9 cellular contexts compared by ENCODE assay signal in the genomic region with DNA sequence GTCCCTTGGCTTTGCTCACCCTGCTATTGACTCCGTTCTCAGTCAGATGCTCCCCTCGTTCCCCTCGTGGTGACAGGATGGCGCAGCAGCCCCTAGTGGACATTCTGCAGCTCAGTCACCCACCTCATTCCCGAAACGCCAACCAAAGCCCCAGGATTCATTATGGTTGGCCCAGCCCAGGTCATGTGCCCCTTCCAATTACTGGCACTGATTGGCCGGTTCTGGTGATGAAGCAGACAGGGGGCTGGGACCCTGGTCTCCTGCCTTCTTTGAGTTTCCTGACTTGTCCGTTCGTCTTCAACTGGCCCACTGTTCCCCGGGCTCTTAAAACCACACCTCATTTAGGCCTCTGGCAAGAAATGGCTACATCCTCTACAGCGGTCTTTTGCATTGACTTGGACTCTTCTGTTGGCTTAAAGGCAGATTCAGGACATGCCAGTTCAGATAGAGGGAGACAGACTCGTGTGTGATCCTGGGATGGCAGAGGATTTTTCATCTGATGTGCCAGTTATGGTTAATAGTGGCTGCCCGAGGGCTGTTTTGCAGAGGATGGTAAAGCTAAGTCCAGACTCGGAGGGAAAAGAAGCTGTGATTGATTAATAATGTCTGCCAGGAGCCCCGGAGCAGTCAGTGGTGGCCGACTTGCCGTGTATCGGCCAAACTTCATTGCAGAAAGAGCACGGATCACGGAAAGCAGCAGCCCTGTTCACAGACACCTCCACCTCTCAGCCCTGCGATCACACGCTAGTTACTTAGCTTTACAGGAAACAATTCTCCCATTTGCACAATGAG. TPM values are rescaled to one million over a fixed set of nuclear protein-coding genes. Genes with fewer than 3 reads are reported as not detected.
DNase-seq lines count a peak whose midpoint lies in the region; ATAC-seq and TF ChIP-seq lines count a peak whose summit lies in the region.
"Had no signal": no experiment of that assay in that cellular context is flagged by ENCODE, and none has a peak within 500 bp of the region (broad histone marks: within the 10 kb centered on the region; RNA-seq: fewer than 3 reads in every experiment).

No MANE protein-coding gene starts in this region.

- no peaks in the 10 kb centered on the region for H3K79me2 ChIP-seq in GM23338 (replicated peaks; ENCODE audit: insufficient read depth)
- H3K79me2 ChIP-seq in SU-DHL-6 (ENCODE audit: insufficient read depth, low read length), result no peaks in the 10 kb centered on the region

- peak overlapping the region; percentile 81 for H3K27ac Mint-ChIP-seq in GM23338
- no peak overlapping the region for H3K27ac Mint-ChIP-seq in chondrocyte (ENCODE audit: unreplicated experiment)

- H3K27me3 ChIP-seq in GM23338 (ENCODE audit: insufficient read depth) (no peaks in the 10 kb centered on the region), SU-DHL-6 (ENCODE audit: low read length) (no peaks in the 10 kb centered on the region)
- H3K27me3 ChIP-seq: SJSA1 had no signal

- peak; percentile 97 for DNase-seq in GM23338 (ENCODE audit: low spot score)
- DNase-seq in chondrocyte (ENCODE audit: low spot score), result no peak
- peak; percentile 88 for DNase-seq in medulla oblongata (ENCODE audit: extremely low spot score)
- peak; percentile 43 for DNase-seq in stimulated activated CD8-positive, alpha-beta memory T cell treated with anti-CD3 and anti-CD28 coated beads, Interleukin-4, amount 100 ng/mL, for 24 hours (ENCODE audit: low read depth)
- no peak for DNase-seq in mesenteric fat pad (ENCODE audit: low spot score)

- H3K9me2 ChIP-seq in GM23338 (ENCODE audit: insufficient read depth), result no peaks in the 10 kb centered on the region
- H3K9me2 ChIP-seq in SU-DHL-6 (replicated peaks; ENCODE audit: insufficient read depth, low read length), result no peaks in the 10 kb centered on the region

- H3K36me3 Mint-ChIP-seq in GM23338 (ENCODE audit: low read depth), result peaks cover 6% of the 10 kb centered on the region
- H3K36me3 Mint-ChIP-seq in chondrocyte (ENCODE audit: low read depth), result peaks cover 2% of the 10 kb centered on the region

- H3K4me2 ChIP-seq in GM23338 (peak overlapping the region; percentile 50), SU-DHL-6 (ENCODE audit: low read depth, low read length, poor library complexity, severe bottlenecking) (peak overlapping the region; percentile 66)

- peak; percentile 98 for ATAC-seq in GM23338
- no peak for ATAC-seq in GM21825 (IDR thresholded peaks at IDR 0.05; ENCODE audit: unreplicated experiment)
- no peak for ATAC-seq in HG02623 (IDR thresholded peaks at IDR 0.05; ENCODE audit: unreplicated experiment)

- no peaks in the 10 kb centered on the region for H3K9me3 ChIP-seq in SU-DHL-6 (ENCODE audit: insufficient read depth, low read length)

- no peaks in the 10 kb centered on the region for H3K4me1 ChIP-seq in GM23338 (ENCODE audit: insufficient read depth)

- H2AFZ ChIP-seq in GM23338 (peak overlapping the region; percentile 61; the same call in 1 of the 2 replicates), SU-DHL-6 (ENCODE audit: low read depth, low read length, severe bottlenecking) (peak overlapping the region; percentile 68)

- peaks cover 7% of the 10 kb centered on the region for H3K27me3 Mint-ChIP-seq in GM23338 (ENCODE audit: insufficient read depth, low read depth, poor library complexity)
- no peaks in the 10 kb centered on the region for H3K27me3 Mint-ChIP-seq in chondrocyte (ENCODE audit: low read depth)

- H3K4me3 ChIP-seq in GM23338, result peak overlapping the region; percentile 31
- H3K4me3 ChIP-seq in SU-DHL-6 (ENCODE audit: insufficient read depth, low read length, poor library complexity, severe bottlenecking), result peak overlapping the region; percentile 39
- H3K4me3 ChIP-seq: SJSA1 had no signal

- no peaks in the 10 kb centered on the region for H4K20me1 ChIP-seq in GM23338 (replicated peaks; ENCODE audit: insufficient read depth)
- no peaks in the 10 kb centered on the region for H4K20me1 ChIP-seq in SU-DHL-6 (ENCODE audit: low read depth, low read length)

- H3K27ac ChIP-seq in GM23338 (ENCODE audit: low read depth) (no peak overlapping the region), SU-DHL-6 (ENCODE audit: low read depth, low read length) (peak overlapping the region; percentile 23; the same call in 1 of the 2 replicates)
- H3K27ac ChIP-seq: SJSA1 had no signal

- H3K4me3 Mint-ChIP-seq in GM23338 (peak overlapping the region; percentile 72), chondrocyte (ENCODE audit: unreplicated experiment) (peak overlapping the region; percentile 49)

- H3K9me3 Mint-ChIP-seq in GM23338 (peaks cover 21% of the 10 kb centered on the region), chondrocyte (ENCODE audit: low read depth) (peaks cover 16% of the 10 kb centered on the region)

- TF ChIP-seq CTCF in GM23338 (conservative IDR thresholded peaks at IDR 0.05; ENCODE audit: low read depth in 2 of 2) (peak; percentile 71 to 87), SU-DHL-6 (IDR thresholded peaks at IDR 0.05; ENCODE audit: insufficient read depth, low read length, poor library complexity, severe bottlenecking) (peak; percentile 55), chondrocyte (IDR thresholded peaks at IDR 0.05) (peak; percentile 45)

- H3K4me1 Mint-ChIP-seq in GM23338 (peaks cover 5% of the 10 kb centered on the region; the same call in 2 of the 3 replicates), chondrocyte (ENCODE audit: low read depth) (peaks cover 4% of the 10 kb centered on the region)

- peak overlapping the region; percentile 44 for H3K9ac ChIP-seq in SU-DHL-6 (ENCODE audit: low read length)

- H3F3A ChIP-seq in GM23338 (replicated peaks; ENCODE audit: low read depth) (no peaks in the 10 kb centered on the region), SU-DHL-6 (ENCODE audit: insufficient read depth) (no peaks in the 10 kb centered on the region)

- no peaks in the 10 kb centered on the region for H3K36me3 ChIP-seq in GM23338 (ENCODE audit: insufficient read depth)
- H3K36me3 ChIP-seq in SU-DHL-6 (ENCODE audit: low read length), result no peaks in the 10 kb centered on the region
- H3K36me3 ChIP-seq: SJSA1 had no signal

TF ChIP-seq in GM23338, 12 proteins besides CTCF, POLR2A, EP300 and RAD21 (continues in another document):
- TF ChIP-seq, protein P1, sequence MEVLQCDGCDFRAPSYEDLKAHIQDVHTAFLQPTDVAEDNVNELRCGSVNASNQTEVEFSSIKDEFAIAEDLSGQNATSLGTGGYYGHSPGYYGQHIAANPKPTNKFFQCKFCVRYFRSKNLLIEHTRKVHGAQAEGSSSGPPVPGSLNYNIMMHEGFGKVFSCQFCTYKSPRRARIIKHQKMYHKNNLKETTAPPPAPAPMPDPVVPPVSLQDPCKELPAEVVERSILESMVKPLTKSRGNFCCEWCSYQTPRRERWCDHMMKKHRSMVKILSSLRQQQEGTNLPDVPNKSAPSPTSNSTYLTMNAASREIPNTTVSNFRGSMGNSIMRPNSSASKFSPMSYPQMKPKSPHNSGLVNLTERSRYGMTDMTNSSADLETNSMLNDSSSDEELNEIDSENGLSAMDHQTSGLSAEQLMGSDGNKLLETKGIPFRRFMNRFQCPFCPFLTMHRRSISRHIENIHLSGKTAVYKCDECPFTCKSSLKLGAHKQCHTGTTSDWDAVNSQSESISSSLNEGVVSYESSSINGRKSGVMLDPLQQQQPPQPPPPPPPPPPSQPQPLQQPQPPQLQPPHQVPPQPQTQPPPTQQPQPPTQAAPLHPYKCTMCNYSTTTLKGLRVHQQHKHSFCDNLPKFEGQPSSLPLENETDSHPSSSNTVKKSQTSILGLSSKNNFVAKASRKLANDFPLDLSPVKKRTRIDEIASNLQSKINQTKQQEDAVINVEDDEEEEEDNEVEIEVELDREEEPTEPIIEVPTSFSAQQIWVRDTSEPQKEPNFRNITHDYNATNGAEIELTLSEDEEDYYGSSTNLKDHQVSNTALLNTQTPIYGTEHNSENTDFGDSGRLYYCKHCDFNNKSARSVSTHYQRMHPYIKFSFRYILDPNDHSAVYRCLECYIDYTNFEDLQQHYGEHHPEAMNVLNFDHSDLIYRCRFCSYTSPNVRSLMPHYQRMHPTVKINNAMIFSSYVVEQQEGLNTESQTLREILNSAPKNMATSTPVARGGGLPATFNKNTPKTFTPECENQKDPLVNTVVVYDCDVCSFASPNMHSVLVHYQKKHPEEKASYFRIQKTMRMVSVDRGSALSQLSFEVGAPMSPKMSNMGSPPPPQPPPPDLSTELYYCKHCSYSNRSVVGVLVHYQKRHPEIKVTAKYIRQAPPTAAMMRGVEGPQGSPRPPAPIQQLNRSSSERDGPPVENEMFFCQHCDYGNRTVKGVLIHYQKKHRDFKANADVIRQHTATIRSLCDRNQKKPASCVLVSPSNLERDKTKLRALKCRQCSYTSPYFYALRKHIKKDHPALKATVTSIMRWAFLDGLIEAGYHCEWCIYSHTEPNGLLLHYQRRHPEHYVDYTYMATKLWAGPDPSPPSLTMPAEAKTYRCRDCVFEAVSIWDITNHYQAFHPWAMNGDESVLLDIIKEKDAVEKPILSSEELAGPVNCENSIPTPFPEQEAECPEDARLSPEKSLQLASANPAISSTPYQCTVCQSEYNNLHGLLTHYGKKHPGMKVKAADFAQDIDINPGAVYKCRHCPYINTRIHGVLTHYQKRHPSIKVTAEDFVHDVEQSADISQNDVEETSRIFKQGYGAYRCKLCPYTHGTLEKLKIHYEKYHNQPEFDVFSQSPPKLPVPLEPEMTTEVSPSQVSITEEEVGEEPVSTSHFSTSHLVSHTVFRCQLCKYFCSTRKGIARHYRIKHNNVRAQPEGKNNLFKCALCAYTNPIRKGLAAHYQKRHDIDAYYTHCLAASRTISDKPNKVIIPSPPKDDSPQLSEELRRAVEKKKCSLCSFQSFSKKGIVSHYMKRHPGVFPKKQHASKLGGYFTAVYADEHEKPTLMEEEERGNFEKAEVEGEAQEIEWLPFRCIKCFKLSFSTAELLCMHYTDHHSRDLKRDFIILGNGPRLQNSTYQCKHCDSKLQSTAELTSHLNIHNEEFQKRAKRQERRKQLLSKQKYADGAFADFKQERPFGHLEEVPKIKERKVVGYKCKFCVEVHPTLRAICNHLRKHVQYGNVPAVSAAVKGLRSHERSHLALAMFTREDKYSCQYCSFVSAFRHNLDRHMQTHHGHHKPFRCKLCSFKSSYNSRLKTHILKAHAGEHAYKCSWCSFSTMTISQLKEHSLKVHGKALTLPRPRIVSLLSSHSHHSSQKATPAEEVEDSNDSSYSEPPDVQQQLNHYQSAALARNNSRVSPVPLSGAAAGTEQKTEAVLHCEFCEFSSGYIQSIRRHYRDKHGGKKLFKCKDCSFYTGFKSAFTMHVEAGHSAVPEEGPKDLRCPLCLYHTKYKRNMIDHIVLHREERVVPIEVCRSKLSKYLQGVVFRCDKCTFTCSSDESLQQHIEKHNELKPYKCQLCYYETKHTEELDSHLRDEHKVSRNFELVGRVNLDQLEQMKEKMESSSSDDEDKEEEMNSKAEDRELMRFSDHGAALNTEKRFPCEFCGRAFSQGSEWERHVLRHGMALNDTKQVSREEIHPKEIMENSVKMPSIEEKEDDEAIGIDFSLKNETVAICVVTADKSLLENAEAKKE (CRISPR knock-in tag; IDR thresholded peaks at IDR 0.05), result peak; percentile 7; the same call in 1 of the 2 replicates

RNA-seq across cellular contexts. Expression of a gene that starts 37.8 kb away (rescaled TPM):
- total RNA-seq in GM23338 (2014; rRNA removed; shearing (Covaris generic)), result 20.1 TPM in 2 replicates
- 64.1 and 71.5 TPM in 2 replicates for polyA plus RNA-seq in GM23338 (2016; fragmentation: Nextera tagmentation; extraction: Ambion mirVana)
- total RNA-seq in chondrocyte (8.1 to 12.8 TPM (median 8.4 TPM) in 3 replicates), mesenteric fat pad (10.0 TPM)

RNA-seq across cellular contexts. Expression of a gene that starts 38.1 kb away (rescaled TPM):
- total RNA-seq in GM23338 (2014; rRNA removed; shearing (Covaris generic)), result 31.7 and 34.9 TPM in 2 replicates
- 41.5 and 42.8 TPM in 2 replicates for polyA plus RNA-seq in GM23338 (2016; fragmentation: Nextera tagmentation; extraction: Ambion mirVana)
- total RNA-seq in chondrocyte, result 24.9 to 35.9 TPM (median 26.8 TPM) in 3 replicates
- 24.8 TPM for total RNA-seq in mesenteric fat pad

Comparison
In these comparisons a context has a peak if more than half of its experiments do, and no peak if none do; other contexts are left out.
1. DNase-seq: peak in GM23338 (single experiment), medulla oblongata (single experiment) and stimulated activated CD8-positive, alpha-beta memory T cell treated with anti-CD3 and anti-CD28 coated beads, Interleukin-4, amount 100 ng/mL, for 24 hours (single experiment); none in chondrocyte (single experiment) and mesenteric fat pad (single experiment).
2. Peak in every context shown above with its lines, with median percentiles within 50 percentile points of each other: CTCF ChIP-seq.